In genomic region chr1:115890618-115891017, GRCh38 we compare ENCODE assay signal across 29 cellular contexts. TPM values are rescaled to one million over a fixed set of nuclear protein-coding genes. Genes with fewer than 3 reads are reported as not detected.
DNase-seq lines count a peak whose midpoint lies in the region; ATAC-seq and TF ChIP-seq lines count a peak whose summit lies in the region.
"Had no signal": no experiment of that assay in that cellular context is flagged by ENCODE, and none has a peak within 500 bp of the region (broad histone marks: within the 10 kb centered on the region; RNA-seq: fewer than 3 reads in every experiment).

No MANE protein-coding gene starts in this region.

- no peak overlapping the region for H3K4me3 ChIP-seq in body of pancreas
- H3K4me3 ChIP-seq: PC-9, SJCRH30 had no signal

- peak; percentile 27 for ATAC-seq in body of pancreas
- no peak for ATAC-seq in stimulated activated naive CD8-positive, alpha-beta T cell treated with anti-CD3 and anti-CD28 coated beads, Interleukin-15, Interleukin-2, amounts not matched to agents 100 U/mL and 50 U/mL, for 24 hours
- no peak for ATAC-seq in HG03045 (IDR thresholded peaks at IDR 0.05; ENCODE audit: unreplicated experiment)
- ATAC-seq: HCT116, Right ventricle myocardium inferior, SK-N-SH treated with all-trans-retinoic acid at 6 μM for 48 hours had no signal

- TF ChIP-seq CTCF in body of pancreas (IDR thresholded peaks at IDR 0.05) = no peak

- H3K36me3 ChIP-seq in body of pancreas (replicated peaks in 1 of 2; ENCODE audit: insufficient read depth in 1 of 2, low read depth in 2 of 2) = no peaks in the 10 kb centered on the region
- H3K36me3 ChIP-seq: BE2C, SJCRH30 had no signal

- peaks cover 8% of the 10 kb centered on the region for H3K4me1 ChIP-seq in body of pancreas
- H3K4me1 ChIP-seq: BE2C, SJCRH30 had no signal

- H3K27me3 ChIP-seq in body of pancreas = no peaks in the 10 kb centered on the region
- H3K27me3 ChIP-seq: BE2C, SJCRH30 had no signal

- DNase-seq in DMS153 (lab: John Stamatoyannopoulos, UW) = peak; percentile 20
- no peak for DNase-seq in DMS153 treated with DMSO at 0.1 percent for 48 hours (lab: John Stamatoyannopoulos, UW; ENCODE audit: unreplicated experiment)
- peak; percentile 20 for DNase-seq in NCI-H748 treated with DMSO at 0.1 percent for 48 hours (lab: John Stamatoyannopoulos, UW)
- peak in 3 of 4 donors; percentile 15 to 26 (median 22) for DNase-seq in body of pancreas
- DNase-seq in stimulated activated naive CD8-positive, alpha-beta T cell treated with anti-CD3 and anti-CD28 coated beads, Interleukin-15, Interleukin-2, amounts not matched to agents 100 U/mL and 50 U/mL, for 24 hours = no peak
- DNase-seq in DMS114 treated with DMSO at 0.1 percent for 48 hours (lab: John Stamatoyannopoulos, UW; ENCODE audit: unreplicated experiment) = no peak
- no peak for DNase-seq in NCI-H2029 (lab: John Stamatoyannopoulos, UW)
- DNase-seq: ACHN; BE2C; Calu3; CD8-positive, alpha-beta memory T cell; DMS53; NCI-H1092; NCI-H1436 treated with DMSO at 0.1 percent for 48 hours; NCI-H187 treated with DMSO at 0.1 percent for 48 hours; NCI-H446 treated with DMSO at 0.1 percent for 48 hours; NCI-H526; NK-92 treated with Interleukin-12 subunit alpha and Interleukin-12 subunit beta, amount 100 ng/mL, for 24 hours; PC-9; SJCRH30 had no signal

- TF ChIP-seq POLR2A in body of pancreas (IDR thresholded peaks at IDR 0.05) = no peak

- intact Hi-C loops in body of pancreas (cut with DNase I) = no loop called here

- 23 to 28% methylated on average over 4 of the region's 4 CpGs for WGBS in body of pancreas, 2 donors

- H3K9me3 ChIP-seq in body of pancreas = no peaks in the 10 kb centered on the region
- H3K9me3 ChIP-seq: BE2C, SJCRH30 had no signal

- H3K27ac ChIP-seq in body of pancreas = no peak overlapping the region
- H3K27ac ChIP-seq: 22Rv1, HL-60, KMS-11, PC-9, SJCRH30 had no signal

RNA-seq across cellular contexts. Expression of gene NHLH2, which starts 49.7 kb away (rescaled TPM):
- total RNA-seq in body of pancreas = not detected
- total RNA-seq: Calu3; CD8-positive, alpha-beta memory T cell; G401; PC-9; Right ventricle myocardium inferior; RPMI7951; SJCRH30 had no signal

Comparison
In these comparisons a context has a peak if more than half of its experiments do, and no peak if none do; other contexts are left out.
1. DNase-seq: peak in DMS153 (single experiment), NCI-H748 treated with DMSO at 0.1 percent for 48 hours (single experiment) and body of pancreas (3 of 4); none in DMS153 treated with DMSO at 0.1 percent for 48 hours (single experiment), stimulated activated naive CD8-positive, alpha-beta T cell treated with anti-CD3 and anti-CD28 coated beads, Interleukin-15, Interleukin-2, amounts not matched to agents 100 U/mL and 50 U/mL, for 24 hours (single experiment), DMS114 treated with DMSO at 0.1 percent for 48 hours (single experiment) and NCI-H2029 (single experiment).